Comparison of ENCODE assay signal across 1 cellular context in genomic region chr12:121328620-121329019, GRCh38.
TF ChIP-seq lines count a peak whose summit lies in the region.

No MANE protein-coding gene starts in this region.

TF ChIP-seq in K562, 482 proteins besides CTCF, POLR2A, EP300 and RAD21:
- TF ChIP-seq BCOR (IDR thresholded peaks at IDR 0.05), result peak; percentile 75; the same call in 1 of the 2 replicates
- TF ChIP-seq SNIP1 (IDR thresholded peaks at IDR 0.05; ENCODE audit: low read depth), result no peak
- 0 out of 4 replicates have a peak, but pooled peaks of 1 of the 2 experiments have one; percentile 12 for TF ChIP-seq KDM1A (IDR thresholded peaks at IDR 0.05)
- TF ChIP-seq ZNF347 (CRISPR knock-in tag; IDR thresholded peaks at IDR 0.05; ENCODE audit: low read depth), result no peak
- no peak for TF ChIP-seq ZNF280B (CRISPR knock-in tag; IDR thresholded peaks at IDR 0.05)
- peak; percentile 54; the same call in 1 of the 2 replicates for TF ChIP-seq SMARCA5 (IDR thresholded peaks at IDR 0.05)
- no peak for TF ChIP-seq ZNF165 (CRISPR knock-in tag; IDR thresholded peaks at IDR 0.05; ENCODE audit: borderline replicate concordance)
- peak; percentile 80 for TF ChIP-seq RBM25 (IDR thresholded peaks at IDR 0.05; ENCODE audit: low read depth, low read length, severe bottlenecking)
- TF ChIP-seq L3MBTL2 (IDR thresholded peaks at IDR 0.05), result no peak
- no peak for TF ChIP-seq TARDBP (IDR thresholded peaks at IDR 0.05)
- peak; percentile 73 for TF ChIP-seq ADNP (tag; IDR thresholded peaks at IDR 0.05)
- no peak for TF ChIP-seq FOXK1 (CRISPR knock-in tag; IDR thresholded peaks at IDR 0.05; ENCODE audit: borderline replicate concordance)
